8 cellular contexts compared by ENCODE assay signal in the genomic region with DNA sequence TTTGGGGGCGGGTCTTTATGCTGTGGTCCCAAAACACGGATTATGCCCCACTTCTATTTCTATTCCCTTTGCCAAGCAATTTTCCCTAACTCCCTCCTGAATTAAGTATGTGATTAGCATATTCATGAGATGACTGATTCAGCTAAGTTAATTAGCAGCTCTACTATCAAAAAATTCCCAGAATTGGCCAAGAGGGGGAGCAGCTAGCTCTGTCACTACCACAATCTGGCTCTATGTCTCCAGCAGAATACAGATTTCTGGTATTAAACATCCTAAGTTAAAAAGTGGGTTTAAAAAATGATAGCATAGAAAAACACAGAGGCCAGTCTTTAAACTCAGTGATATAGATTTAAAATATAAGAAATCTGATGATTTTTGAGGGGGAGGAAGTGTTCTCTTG.
DNase-seq lines count a peak whose midpoint lies in the region; ATAC-seq lines count a peak whose summit lies in the region.

No MANE protein-coding gene starts in this region.

- no peaks in the 10 kb centered on the region for H3K4me1 ChIP-seq in CD4-positive, CD25-positive, alpha-beta regulatory T cell (ENCODE audit: control insufficient read depth, insufficient read depth, low read length, poor library complexity, severe bottlenecking)

- no peak overlapping the region for H3K9ac ChIP-seq in SK-N-MC (ENCODE audit: insufficient read length)

- no peak for ATAC-seq in CD4-positive, CD25-positive, alpha-beta regulatory T cell (ENCODE audit: low read depth in 2 of 2)
- ATAC-seq in GM19463 (IDR thresholded peaks at IDR 0.05; ENCODE audit: unreplicated experiment), result peak; percentile 53

- H3K36me3 Mint-ChIP-seq in CD4-positive, CD25-positive, alpha-beta regulatory T cell, result no peaks in the 10 kb centered on the region
- H3K36me3 Mint-ChIP-seq in immature natural killer cell, result no peaks in the 10 kb centered on the region

- no peak overlapping the region for H3K4me3 ChIP-seq in CD4-positive, CD25-positive, alpha-beta regulatory T cell (ENCODE audit: low read depth, low read length)
- no peak overlapping the region for H3K4me3 ChIP-seq in SK-N-MC

- H3K4me3 Mint-ChIP-seq in CD4-positive, CD25-positive, alpha-beta regulatory T cell, result no peak overlapping the region
- H3K4me3 Mint-ChIP-seq in immature natural killer cell, result no peak overlapping the region

- H3K27ac Mint-ChIP-seq in CD4-positive, CD25-positive, alpha-beta regulatory T cell, result no peak overlapping the region
- H3K27ac Mint-ChIP-seq in immature natural killer cell, result no peak overlapping the region

- no peaks in the 10 kb centered on the region for H3K27me3 ChIP-seq in CD4-positive, CD25-positive, alpha-beta regulatory T cell (ENCODE audit: control insufficient read depth, insufficient read depth, low read length)

- H3K27ac ChIP-seq in CD4-positive, CD25-positive, alpha-beta regulatory T cell (ENCODE audit: insufficient read depth, low read length, poor library complexity, severe bottlenecking), result no peak overlapping the region
- H3K27ac ChIP-seq in SK-N-MC, result no peak overlapping the region

- no peaks in the 10 kb centered on the region for H3K27me3 Mint-ChIP-seq in CD4-positive, CD25-positive, alpha-beta regulatory T cell
- peaks cover 0 to 14% (median 2%) of the 10 kb centered on the region in 3 donors for H3K27me3 Mint-ChIP-seq in immature natural killer cell (ENCODE audit: low read depth in 3 of 3)

- no peaks in the 10 kb centered on the region for H3K4me1 Mint-ChIP-seq in CD4-positive, CD25-positive, alpha-beta regulatory T cell
- H3K4me1 Mint-ChIP-seq in immature natural killer cell, result no peaks in the 10 kb centered on the region

- no peaks in the 10 kb centered on the region for H3K36me3 ChIP-seq in CD4-positive, CD25-positive, alpha-beta regulatory T cell (ENCODE audit: control insufficient read depth, insufficient read depth, low read length)
- no peaks in the 10 kb centered on the region for H3K36me3 ChIP-seq in SK-N-MC (ENCODE audit: insufficient read depth, low read length)

- no peaks in the 10 kb centered on the region for H3K9me3 Mint-ChIP-seq in CD4-positive, CD25-positive, alpha-beta regulatory T cell
- no peaks in the 10 kb centered on the region for H3K9me3 Mint-ChIP-seq in immature natural killer cell

- DNase-seq in CD4-positive, CD25-positive, alpha-beta regulatory T cell, result peak in 2 of 3 donors; percentile 0 to 19
- DNase-seq in SK-N-MC (ENCODE audit: low read depth, low spot score) (peak; percentile 22), globus pallidus (ENCODE audit: low spot score) (peak; percentile 35), superior temporal gyrus (ENCODE audit: extremely low spot score) (peak; percentile 75), T-helper 2 cell (no peak), immature natural killer cell (no peak), OCI-M2 (lab: John Stamatoyannopoulos, UW; ENCODE audit: unreplicated experiment) (no peak)

- H3K9me3 ChIP-seq in CD4-positive, CD25-positive, alpha-beta regulatory T cell (ENCODE audit: control insufficient read depth in 2 of 2, low read length in 2 of 2), result no peaks in the 10 kb centered on the region
- H3K9me3 ChIP-seq in SK-N-MC (ENCODE audit: low read depth, low read length), result no peaks in the 10 kb centered on the region

Comparison
In these comparisons a context has a peak if more than half of its experiments do, and no peak if none do; other contexts are left out.
1. DNase-seq: peak in CD4-positive, CD25-positive, alpha-beta regulatory T cell (2 of 3), SK-N-MC (single experiment), globus pallidus (single experiment) and superior temporal gyrus (single experiment); none in T-helper 2 cell (0 of 5), immature natural killer cell (0 of 3) and OCI-M2 (single experiment).